In genomic region chr16:69321080-69321479, GRCh38 we compare ENCODE assay signal across 22 cellular contexts. TPM values are rescaled to one million over a fixed set of nuclear protein-coding genes. Genes with fewer than 3 reads are reported as not detected.
A peak's percentile ranks its signal among the peaks of the same experiment; 100 is the strongest.
DNase-seq lines count a peak whose midpoint lies in the region; ATAC-seq and TF ChIP-seq lines count a peak whose summit lies in the region.
"Had no signal": no experiment of that assay in that cellular context is flagged by ENCODE, and none has a peak within 500 bp of the region (broad histone marks: within the 10 kb centered on the region; RNA-seq: fewer than 3 reads in every experiment).

No MANE protein-coding gene starts in this region.

- H3K27me3 ChIP-seq in spleen (replicated peaks in 1 of 7) = no peaks in the 10 kb centered on the region

- H3K27ac ChIP-seq in spleen = no peak overlapping the region
- H3K27ac ChIP-seq: KMS-11 had no signal

- no peaks in the 10 kb centered on the region for H3K9me3 ChIP-seq in spleen

- peaks cover 55% of the 10 kb centered on the region for H3K36me3 Mint-ChIP-seq in activated naive CD4-positive, alpha-beta T cell treated with anti-CD3 and anti-CD28 coated beads, Interleukin-2, amount 10 ng/mL, durations not matched to agents 7 days and 5 days
- H3K36me3 Mint-ChIP-seq in activated naive CD8-positive, alpha-beta T cell treated with anti-CD3 and anti-CD28 coated beads, Interleukin-2, amount 50 U/mL, for 24 hours (ENCODE audit: low read depth) = peaks cover 43% of the 10 kb centered on the region

- CTCF ChIA-PET in activated naive CD4-positive, alpha-beta T cell treated with anti-CD3 and anti-CD28 coated beads, Interleukin-2, amount 10 ng/mL, durations not matched to agents 7 days and 5 days (lab: Charles Lee) = no interaction called here

- peaks cover 3 to 32% (median 14%) of the 10 kb centered on the region in 6 donors for H3K4me1 ChIP-seq in spleen

- peak; percentile 9 for DNase-seq in activated naive CD4-positive, alpha-beta T cell treated with anti-CD3 and anti-CD28 coated beads, Interleukin-2, amount 10 ng/mL, durations not matched to agents 7 days and 5 days
- DNase-seq in activated naive CD4-positive, alpha-beta T cell treated with anti-CD3 and anti-CD28 coated beads, Interleukin-2, amount 50 U/mL, for 16 hours = no peak
- DNase-seq in activated naive CD8-positive, alpha-beta T cell treated with anti-CD3 and anti-CD28 coated beads, Interleukin-2, amount 50 U/mL, for 24 hours = no peak
- DNase-seq in left lobe of liver (ENCODE audit: low spot score) (peak; percentile 41), spleen (peak; percentile 60), AG08395 (ENCODE audit: low spot score) (no peak), glomerular visceral epithelial cell (ENCODE audit: extremely low spot score) (no peak)
- no peak for DNase-seq in activated CD4-positive, CD25-positive, alpha-beta regulatory T cell treated with anti-CD3 and anti-CD28 coated beads, Interleukin-2, amount 50 U/mL, for 72 hours
- DNase-seq: GF-D8, NCI-H1436, NCI-H2029, NCI-H2171, NCI-H446 treated with DMSO at 0.1 percent for 48 hours, NCI-H748 treated with DMSO at 0.1 percent for 48 hours, OCI-M1 had no signal

- H3K9me3 Mint-ChIP-seq in activated naive CD4-positive, alpha-beta T cell treated with anti-CD3 and anti-CD28 coated beads, Interleukin-2, amount 10 ng/mL, durations not matched to agents 7 days and 5 days = no peaks in the 10 kb centered on the region
- H3K9me3 Mint-ChIP-seq in activated naive CD8-positive, alpha-beta T cell treated with anti-CD3 and anti-CD28 coated beads, Interleukin-2, amount 50 U/mL, for 24 hours = no peaks in the 10 kb centered on the region
- H3K9me3 Mint-ChIP-seq: CD14-positive monocyte, GM23338 had no signal

- 91 to 96% (median 94%) methylated on average over 11 to 22 of the region's 22 CpGs for WGBS in spleen, 5 donors

- no peak for TF ChIP-seq POLR2A in spleen (IDR thresholded peaks at IDR 0.05)

- peaks cover 14% of the 10 kb centered on the region for H3K4me1 Mint-ChIP-seq in activated naive CD4-positive, alpha-beta T cell treated with anti-CD3 and anti-CD28 coated beads, Interleukin-2, amount 10 ng/mL, durations not matched to agents 7 days and 5 days
- peaks cover 9% of the 10 kb centered on the region for H3K4me1 Mint-ChIP-seq in activated naive CD8-positive, alpha-beta T cell treated with anti-CD3 and anti-CD28 coated beads, Interleukin-2, amount 50 U/mL, for 24 hours
- H3K4me1 Mint-ChIP-seq: GM23338 had no signal

- no peak overlapping the region for H3K27ac Mint-ChIP-seq in activated naive CD4-positive, alpha-beta T cell treated with anti-CD3 and anti-CD28 coated beads, Interleukin-2, amount 10 ng/mL, durations not matched to agents 7 days and 5 days
- H3K27ac Mint-ChIP-seq in activated naive CD8-positive, alpha-beta T cell treated with anti-CD3 and anti-CD28 coated beads, Interleukin-2, amount 50 U/mL, for 24 hours = peak overlapping the region; percentile 22
- H3K27ac Mint-ChIP-seq: GM23338 had no signal

- H3K4me3 ChIP-seq in spleen = no peak overlapping the region
- H3K4me3 ChIP-seq: GM23338 had no signal

- H3K36me3 ChIP-seq in spleen = peaks cover 24 to 100% (median 94%) of the 10 kb centered on the region in 6 donors

- no peak for ATAC-seq in activated naive CD8-positive, alpha-beta T cell treated with anti-CD3 and anti-CD28 coated beads, Interleukin-2, amount 50 U/mL, for 24 hours
- no peak for ATAC-seq in left lobe of liver
- ATAC-seq: GM23338 had no signal

- H3K4me3 Mint-ChIP-seq in activated naive CD4-positive, alpha-beta T cell treated with anti-CD3 and anti-CD28 coated beads, Interleukin-2, amount 10 ng/mL, durations not matched to agents 7 days and 5 days = no peak overlapping the region
- H3K4me3 Mint-ChIP-seq in activated naive CD8-positive, alpha-beta T cell treated with anti-CD3 and anti-CD28 coated beads, Interleukin-2, amount 50 U/mL, for 24 hours = no peak overlapping the region
- H3K4me3 Mint-ChIP-seq: CD14-positive monocyte, GM23338 had no signal

- TF ChIP-seq CTCF in spleen (IDR thresholded peaks at IDR 0.05 in 8 of 11, conservative IDR thresholded peaks at IDR 0.05 in 3 of 11) = no peak

- intact Hi-C loops in spleen (cut with DNase I; ENCODE audit: low total_unique reads) = no loop called here

- H3K27me3 Mint-ChIP-seq in activated naive CD4-positive, alpha-beta T cell treated with anti-CD3 and anti-CD28 coated beads, Interleukin-2, amount 10 ng/mL, durations not matched to agents 7 days and 5 days = no peaks in the 10 kb centered on the region
- H3K27me3 Mint-ChIP-seq in activated naive CD8-positive, alpha-beta T cell treated with anti-CD3 and anti-CD28 coated beads, Interleukin-2, amount 50 U/mL, for 24 hours = no peaks in the 10 kb centered on the region

RNA-seq across cellular contexts. Expression of gene PDF, which starts 9.3 kb away (rescaled TPM):
- total RNA-seq in left lobe of liver = 22.0 TPM
- 10 to 100 TPM in 3 of 7 donors, 1 to 10 TPM in 4; 7.1 to 18.5 (median 9.4) TPM for total RNA-seq in spleen
- polyA plus RNA-seq in spleen = 1 to 10 TPM; 2.4 to 7.1 (median 4.7) TPM

RNA-seq across cellular contexts. Expression of gene VPS4A, which starts 9.9 kb away (rescaled TPM):
- total RNA-seq in left lobe of liver = 12.9 TPM
- total RNA-seq in spleen = 10 to 100 TPM; 28.5 to 38.0 (median 33.6) TPM
- 10 to 100 TPM; 21.5 to 30.2 (median 29.1) TPM for polyA plus RNA-seq in spleen

RNA-seq across cellular contexts. Expression of gene COG8, which starts 18.3 kb away (rescaled TPM):
- total RNA-seq in left lobe of liver (27.8 TPM), spleen (10 to 100 TPM; 29.9 to 54.3 (median 38.4) TPM)
- polyA plus RNA-seq in spleen = 10 to 100 TPM; 13.8 to 21.5 (median 14.5) TPM

RNA-seq across cellular contexts. Expression of gene NIP7, which starts 18.5 kb away (rescaled TPM):
- total RNA-seq in left lobe of liver (8.1 TPM), spleen (10 to 100 TPM; 10.2 to 25.0 (median 20.0) TPM)
- polyA plus RNA-seq in spleen = 10 to 100 TPM; 14.0 to 20.6 (median 16.9) TPM

RNA-seq across cellular contexts. Expression of gene TMED6, which starts 30.5 kb away (rescaled TPM):
- total RNA-seq in left lobe of liver (3.1 TPM), spleen (1 to 10 TPM in 4 of 7 donors, under 1 TPM in 1, not detected in 2; 0.85 to 5.2 (median 1.7) TPM)
- polyA plus RNA-seq in spleen = 1 to 10 TPM in 1 of 3 donors, under 1 TPM in 2; 0.59 to 1.2 (median 0.99) TPM
- total RNA-seq: A172, Daoy, GM23338, M059J, RPMI7951 had no signal
- polyA plus RNA-seq: CD14-positive monocyte had no signal

Comparison
In these comparisons a context has a peak if more than half of its experiments do, and no peak if none do; other contexts are left out.
1. DNase-seq: peak in activated naive CD4-positive, alpha-beta T cell treated with anti-CD3 and anti-CD28 coated beads, Interleukin-2, amount 10 ng/mL, durations not matched to agents 7 days and 5 days (single experiment), left lobe of liver (single experiment) and spleen (single experiment); none in activated naive CD4-positive, alpha-beta T cell treated with anti-CD3 and anti-CD28 coated beads, Interleukin-2, amount 50 U/mL, for 16 hours (single experiment), activated naive CD8-positive, alpha-beta T cell treated with anti-CD3 and anti-CD28 coated beads, Interleukin-2, amount 50 U/mL, for 24 hours (single experiment), AG08395 (single experiment), activated CD4-positive, CD25-positive, alpha-beta regulatory T cell treated with anti-CD3 and anti-CD28 coated beads, Interleukin-2, amount 50 U/mL, for 72 hours (single experiment) and glomerular visceral epithelial cell (single experiment).